In genomic region chr3:141814375-141814774, GRCh38 we compare ENCODE assay signal across 9 cellular contexts. TPM values are rescaled to one million over a fixed set of nuclear protein-coding genes. Genes with fewer than 3 reads are reported as not detected.
"Had no signal": no experiment of that assay in that cellular context is flagged by ENCODE, and none has a peak within 500 bp of the region (broad histone marks: within the 10 kb centered on the region; RNA-seq: fewer than 3 reads in every experiment).

No MANE protein-coding gene starts in this region.

- ATAC-seq: GM12878 had no signal

- H3K4me3 ChIP-seq: GM12878 had no signal

- DNase-seq: GDM1, GF-D8 had no signal

- FAIRE-seq: G401.6, GM12878, GM12891, GM12892, GM18507, GM19239 had no signal

RNA-seq across cellular contexts. Expression of gene GRK7, which starts 51.2 kb away (rescaled TPM):
- total RNA-seq: G401, GM12878 had no signal
- polyA plus RNA-seq: GM12878 had no signal
